ENCODE assay signal across 10 cellular contexts in the genomic region with DNA sequence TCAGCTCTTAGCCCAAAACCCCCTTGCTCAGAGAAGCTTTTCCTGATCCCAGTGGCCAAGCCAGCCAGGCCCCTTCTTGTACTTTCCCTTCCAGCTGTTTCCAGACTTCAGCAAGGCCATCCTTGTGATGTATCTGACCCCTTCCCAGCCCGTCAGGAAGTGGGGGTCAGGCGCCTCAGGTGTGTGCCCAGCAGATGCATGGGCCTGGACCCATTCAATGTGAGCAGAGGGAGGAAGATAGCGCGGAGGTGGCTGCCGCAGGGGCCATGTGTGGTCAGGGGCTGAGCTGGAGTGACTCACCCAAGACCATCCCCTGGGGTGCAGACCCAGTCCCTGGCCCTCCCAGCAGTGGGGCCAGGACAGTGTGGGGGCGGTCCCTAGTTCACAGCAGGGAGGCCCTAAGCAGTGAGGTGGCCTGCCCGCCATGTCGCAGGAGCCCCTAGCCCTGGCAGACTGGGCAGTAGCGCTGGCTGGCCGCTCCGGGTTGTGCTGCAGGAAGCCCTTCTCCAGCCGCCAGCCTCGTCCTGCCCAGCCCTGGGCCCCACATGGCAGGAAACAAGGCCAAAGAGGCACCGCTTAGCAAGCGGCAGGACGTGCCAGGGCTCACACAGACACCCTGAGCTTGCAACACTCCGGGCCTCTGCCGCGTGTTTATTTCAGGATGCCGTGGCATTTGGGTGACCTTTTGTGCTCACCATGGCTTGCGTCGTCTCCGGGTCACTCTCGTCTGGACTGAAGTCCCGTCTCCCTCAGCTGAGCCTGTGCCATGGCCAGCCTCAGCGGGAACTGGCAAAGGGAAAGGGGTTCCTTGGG. TPM values are rescaled to one million over a fixed set of nuclear protein-coding genes. Genes with fewer than 3 reads are reported as not detected.
DNase-seq lines count a peak whose midpoint lies in the region; ATAC-seq and TF ChIP-seq lines count a peak whose summit lies in the region.
"Had no signal": no experiment of that assay in that cellular context is flagged by ENCODE, and none has a peak within 500 bp of the region (broad histone marks: within the 10 kb centered on the region; RNA-seq: fewer than 3 reads in every experiment).

No MANE protein-coding gene starts in this region.

- DNase-seq in NCI-H460 (ENCODE audit: extremely low read depth, low read depth), result peak; percentile 43
- peak; percentile 85 to 88 for DNase-seq in dermis microvascular lymphatic vessel endothelial cell (ENCODE audit: low read depth in 2 of 2)
- peak; percentile 77 to 96 for DNase-seq in lower leg skin (ENCODE audit: low spot score in 2 of 2)
- DNase-seq in substantia nigra (lab: John Stamatoyannopoulos, UW), result peak in 46 of 49 donors; percentile 16 to 88 (median 68)
- DNase-seq in NCI-H1105 treated with DMSO at 0.1 percent for 48 hours (lab: John Stamatoyannopoulos, UW), result no peak
- DNase-seq: activated gamma-delta T cell had no signal

- 38 to 50% methylated on average over 21 to 26 of the region's 26 CpGs for WGBS in lower leg skin, 2 donors

- TF ChIP-seq POLR2A in lower leg skin (IDR thresholded peaks at IDR 0.05), result no peak

- H3K4me3 ChIP-seq in lower leg skin (ENCODE audit: low read depth, poor library complexity, severe bottlenecking), result no peak overlapping the region

- peak overlapping the region; percentile 67 for H3K27ac ChIP-seq in substantia nigra (ENCODE audit: low read depth, low read length, poor library complexity, severe bottlenecking)

- TF ChIP-seq CTCF in lower leg skin (IDR thresholded peaks at IDR 0.05), result no peak

- intact Hi-C loops in lower leg skin (cut with DNase I; ENCODE audit: low total_unique reads), result no loop called here

- no peak for ATAC-seq in HG02973 (IDR thresholded peaks at IDR 0.05; ENCODE audit: unreplicated experiment)
- no peak for ATAC-seq in GM18907 (IDR thresholded peaks at IDR 0.05; ENCODE audit: unreplicated experiment)
- ATAC-seq in HG02642 (IDR thresholded peaks at IDR 0.05; ENCODE audit: poor library complexity, unreplicated experiment), result no peak
- ATAC-seq: Panc1 had no signal

RNA-seq across cellular contexts. Expression of gene ADSS1, which starts 12.0 kb away (rescaled TPM):
- 13.0 and 19.8 TPM in 2 replicates for total RNA-seq in NCI-H460 (2014; rRNA removed; shearing (Covaris generic))
- polyA plus RNA-seq in NCI-H460 (2014; cell fraction: nucleus; rRNA removed), result 10.3 and 25.3 TPM in 2 replicates
- 0.77 and 2.0 TPM in 2 replicates for total RNA-seq in dermis microvascular lymphatic vessel endothelial cell
- 1 to 10 TPM; 5.5 to 8.7 (median 7.2) TPM for total RNA-seq in lower leg skin

RNA-seq across cellular contexts. Expression of gene SIVA1, which starts 16.9 kb away (rescaled TPM):
- total RNA-seq in NCI-H460 (2014; rRNA removed; shearing (Covaris generic)), result 70.0 and 94.5 TPM in 2 replicates
- polyA plus RNA-seq in NCI-H460 (2014; cell fraction: nucleus; rRNA removed), result 520 and 726 TPM in 2 replicates
- total RNA-seq in dermis microvascular lymphatic vessel endothelial cell (79.8 and 97.4 TPM in 2 replicates), lower leg skin (100 to 1,000 TPM; 162 to 174 (median 168) TPM)

RNA-seq across cellular contexts. Expression of gene INF2, which starts 46.6 kb away (rescaled TPM):
- 58.0 and 61.3 TPM in 2 replicates for total RNA-seq in NCI-H460 (2014; rRNA removed; shearing (Covaris generic))
- polyA plus RNA-seq in NCI-H460 (2014; cell fraction: nucleus; rRNA removed), result 228 and 311 TPM in 2 replicates
- total RNA-seq in dermis microvascular lymphatic vessel endothelial cell (25.3 and 36.9 TPM in 2 replicates), lower leg skin (100 to 1,000 TPM in 1 of 4 donors, 10 to 100 TPM in 3; 63.8 to 121 (median 83.9) TPM)

RNA-seq across cellular contexts. Expression of gene AKT1, which starts 59.5 kb away (rescaled TPM):
- total RNA-seq in NCI-H460 (2014; rRNA removed; shearing (Covaris generic)), result 73.1 and 83.9 TPM in 2 replicates
- polyA plus RNA-seq in NCI-H460 (2014; cell fraction: nucleus; rRNA removed), result 318 and 463 TPM in 2 replicates
- total RNA-seq in dermis microvascular lymphatic vessel endothelial cell (127 and 146 TPM in 2 replicates), lower leg skin (10 to 100 TPM; 51.9 to 91.0 (median 88.7) TPM)
